9 cellular contexts compared by ENCODE assay signal in the genomic region with DNA sequence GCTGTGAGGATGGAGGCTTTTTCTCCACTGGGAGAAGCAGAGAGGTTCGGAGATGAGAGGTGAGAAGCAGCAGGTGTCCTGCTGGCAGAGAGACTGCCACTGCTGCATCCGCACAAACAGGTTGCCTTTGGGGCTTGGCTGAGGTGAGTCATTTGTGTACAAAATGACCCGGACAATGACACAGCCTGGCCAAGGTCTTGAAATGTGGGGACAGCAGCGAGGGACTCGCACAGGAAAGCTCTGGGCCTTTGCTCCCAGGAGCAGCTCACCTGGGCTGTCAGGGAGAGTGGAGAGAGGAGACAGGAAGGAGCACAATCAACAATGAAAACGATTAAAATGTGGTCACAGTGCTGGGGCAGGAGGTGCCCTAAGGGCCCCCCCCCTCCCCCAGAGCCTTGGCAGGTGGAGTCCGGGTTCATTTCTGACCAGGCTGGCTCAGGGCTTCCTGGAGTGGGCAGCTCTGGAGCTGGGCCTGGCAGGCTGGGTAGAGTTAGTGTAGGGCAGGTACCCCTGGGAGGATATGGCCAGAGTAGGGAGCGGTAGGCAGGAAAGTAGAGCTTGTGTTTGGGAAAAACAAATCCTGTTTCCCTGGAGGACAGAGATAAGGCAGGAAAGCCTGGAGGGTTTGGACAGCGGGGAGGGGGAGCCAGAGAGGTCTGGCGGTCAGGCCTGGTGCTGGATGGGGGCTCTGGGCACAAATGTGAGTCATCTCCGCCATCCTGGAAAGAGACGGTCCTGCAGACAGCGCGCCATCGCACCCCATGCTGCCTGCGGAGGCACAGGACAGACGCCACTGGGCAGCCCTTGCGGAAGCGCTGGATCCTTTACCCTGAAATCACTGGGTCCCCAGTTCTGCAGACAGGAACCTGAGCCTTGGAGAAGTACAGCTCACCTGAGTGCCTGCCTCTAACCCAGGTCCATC. TPM values are rescaled to one million over a fixed set of nuclear protein-coding genes. Genes with fewer than 3 reads are reported as not detected.
A peak's percentile ranks its signal among the peaks of the same experiment; 100 is the strongest.
DNase-seq lines count a peak whose midpoint lies in the region; ATAC-seq and TF ChIP-seq lines count a peak whose summit lies in the region.
"Had no signal": no experiment of that assay in that cellular context is flagged by ENCODE, and none has a peak within 500 bp of the region (broad histone marks: within the 10 kb centered on the region; RNA-seq: fewer than 3 reads in every experiment).

No MANE protein-coding gene starts in this region.

- 65% methylated on average over 19 of the region's 19 CpGs for WGBS in liver

- in situ Hi-C loops in HAP-1 (cut with MboI; ENCODE audit: low sequenced_read_pairs): no loop called here

- H3K27me3 ChIP-seq in HUES6 (ENCODE audit: control insufficient read depth, insufficient read depth, low read length): peaks cover 8% of the 10 kb centered on the region
- no peaks in the 10 kb centered on the region for H3K27me3 ChIP-seq in liver (ENCODE audit: control insufficient read depth in 4 of 4, insufficient read depth in 4 of 4, low read length in 3 of 4)
- no peaks in the 10 kb centered on the region for H3K27me3 ChIP-seq in HAP-1 (ENCODE audit: low read depth)

- no peak for TF ChIP-seq CTCF in 22Rv1 (IDR thresholded peaks at IDR 0.05)
- peak; percentile 5 for TF ChIP-seq CTCF in liver (IDR thresholded peaks at IDR 0.05; ENCODE audit: low read depth, low read length, missing input control)

- TF ChIP-seq RAD21 in liver (IDR thresholded peaks at IDR 0.05): peak in 1 of 2 donors; percentile 40

- peak overlapping the region; percentile 40 for H3K9ac ChIP-seq in HUES6 (ENCODE audit: low read length)
- H3K9ac ChIP-seq in liver (ENCODE audit: low read depth in 1 of 2, low read length in 2 of 2): peak overlapping the region; percentile 25 to 57

- DNase-seq in amniotic epithelial cell (ENCODE audit: low read depth) (peak; percentile 16), HAP-1 (ENCODE audit: low spot score in 2 of 2) (no peak), NCI-H2227 (lab: John Stamatoyannopoulos, UW; ENCODE audit: unreplicated experiment) (no peak)
- DNase-seq: DMS 273 treated with DMSO at 0.1 percent for 48 hours had no signal

- H3K4me1 ChIP-seq in HUES6 (ENCODE audit: control insufficient read depth, insufficient read depth, low read length) (peaks cover 43% of the 10 kb centered on the region), liver (ENCODE audit: control insufficient read depth in 4 of 4, insufficient read depth in 4 of 4, low read length in 3 of 4) (peaks cover 26 to 48% (median 38%) of the 10 kb centered on the region in 4 donors), HAP-1 (peaks cover 8% of the 10 kb centered on the region)

- H3K4me3 ChIP-seq in HUES6 (ENCODE audit: low read depth, low read length) (peak overlapping the region; percentile 59; the same call in 1 of the 2 replicates), liver (ENCODE audit: low read depth in 1 of 3, low read length in 3 of 3) (no peak overlapping the region), HAP-1 (no peak overlapping the region)

- H3K27ac ChIP-seq in 22Rv1 (peak overlapping the region; percentile 40; the same call in 1 of the 2 replicates), HUES6 (ENCODE audit: low read depth, low read length) (no peak overlapping the region; the same call in 1 of the 2 replicates), liver (ENCODE audit: low read depth in 1 of 2, low read length in 2 of 2) (peak overlapping the region; percentile 74 to 83)

- H3K9me3 ChIP-seq in HUES6 (ENCODE audit: control insufficient read depth, insufficient read depth, low read depth, low read length): peaks cover 10% of the 10 kb centered on the region
- peaks cover 0 to 6% (median 1%) of the 10 kb centered on the region in 4 donors for H3K9me3 ChIP-seq in liver (ENCODE audit: control insufficient read depth in 4 of 4, low read length in 3 of 4)
- H3K9me3 ChIP-seq in HAP-1: no peaks in the 10 kb centered on the region

- H3K36me3 ChIP-seq in HUES6 (ENCODE audit: control insufficient read depth, insufficient read depth, low read length) (no peaks in the 10 kb centered on the region), liver (ENCODE audit: control insufficient read depth in 4 of 4, insufficient read depth in 3 of 4, low read depth in 1 of 4, low read length in 3 of 4) (no peaks in the 10 kb centered on the region), HAP-1 (replicated peaks) (no peaks in the 10 kb centered on the region)

- ATAC-seq in GM18907 (IDR thresholded peaks at IDR 0.05; ENCODE audit: unreplicated experiment) (no peak), GM18498 (IDR thresholded peaks at IDR 0.05; ENCODE audit: unreplicated experiment) (no peak)

TF ChIP-seq in liver, 16 proteins besides CTCF, POLR2A, EP300 and RAD21:
- no peak for TF ChIP-seq GABPA (IDR thresholded peaks at IDR 0.05 in 1 of 2, conservative IDR thresholded peaks at IDR 0.05 in 1 of 2)
- TF ChIP-seq HNF4A (conservative IDR thresholded peaks at IDR 0.05): peak; percentile 69 to 85
- peak; percentile 51 to 75 for TF ChIP-seq RXRA (IDR thresholded peaks at IDR 0.05)
- no peak for TF ChIP-seq TAF1 (conservative IDR thresholded peaks at IDR 0.05)
- no peak for TF ChIP-seq MAX (IDR thresholded peaks at IDR 0.05)
- peak; percentile 89 to 98 for TF ChIP-seq JUND (IDR thresholded peaks at IDR 0.05)
- peak; percentile 50 for TF ChIP-seq SP1 (IDR thresholded peaks at IDR 0.05)
- peak; percentile 82 for TF ChIP-seq YY1 (IDR thresholded peaks at IDR 0.05)
- TF ChIP-seq ATF3 (IDR thresholded peaks at IDR 0.05): peak; percentile 71
- TF ChIP-seq HNF4G (IDR thresholded peaks at IDR 0.05): peak; percentile 22
- peak; percentile 53 for TF ChIP-seq FOXA2 (IDR thresholded peaks at IDR 0.05)
- no peak for TF ChIP-seq NR2F2 (IDR thresholded peaks at IDR 0.05)
- TF ChIP-seq, protein P1, sequence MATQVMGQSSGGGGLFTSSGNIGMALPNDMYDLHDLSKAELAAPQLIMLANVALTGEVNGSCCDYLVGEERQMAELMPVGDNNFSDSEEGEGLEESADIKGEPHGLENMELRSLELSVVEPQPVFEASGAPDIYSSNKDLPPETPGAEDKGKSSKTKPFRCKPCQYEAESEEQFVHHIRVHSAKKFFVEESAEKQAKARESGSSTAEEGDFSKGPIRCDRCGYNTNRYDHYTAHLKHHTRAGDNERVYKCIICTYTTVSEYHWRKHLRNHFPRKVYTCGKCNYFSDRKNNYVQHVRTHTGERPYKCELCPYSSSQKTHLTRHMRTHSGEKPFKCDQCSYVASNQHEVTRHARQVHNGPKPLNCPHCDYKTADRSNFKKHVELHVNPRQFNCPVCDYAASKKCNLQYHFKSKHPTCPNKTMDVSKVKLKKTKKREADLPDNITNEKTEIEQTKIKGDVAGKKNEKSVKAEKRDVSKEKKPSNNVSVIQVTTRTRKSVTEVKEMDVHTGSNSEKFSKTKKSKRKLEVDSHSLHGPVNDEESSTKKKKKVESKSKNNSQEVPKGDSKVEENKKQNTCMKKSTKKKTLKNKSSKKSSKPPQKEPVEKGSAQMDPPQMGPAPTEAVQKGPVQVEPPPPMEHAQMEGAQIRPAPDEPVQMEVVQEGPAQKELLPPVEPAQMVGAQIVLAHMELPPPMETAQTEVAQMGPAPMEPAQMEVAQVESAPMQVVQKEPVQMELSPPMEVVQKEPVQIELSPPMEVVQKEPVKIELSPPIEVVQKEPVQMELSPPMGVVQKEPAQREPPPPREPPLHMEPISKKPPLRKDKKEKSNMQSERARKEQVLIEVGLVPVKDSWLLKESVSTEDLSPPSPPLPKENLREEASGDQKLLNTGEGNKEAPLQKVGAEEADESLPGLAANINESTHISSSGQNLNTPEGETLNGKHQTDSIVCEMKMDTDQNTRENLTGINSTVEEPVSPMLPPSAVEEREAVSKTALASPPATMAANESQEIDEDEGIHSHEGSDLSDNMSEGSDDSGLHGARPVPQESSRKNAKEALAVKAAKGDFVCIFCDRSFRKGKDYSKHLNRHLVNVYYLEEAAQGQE (IDR thresholded peaks at IDR 0.05): peak; percentile 75
- TF ChIP-seq EGR1 (IDR thresholded peaks at IDR 0.05; ENCODE audit: low read depth in 2 of 2): no peak
- TF ChIP-seq, protein P2, sequence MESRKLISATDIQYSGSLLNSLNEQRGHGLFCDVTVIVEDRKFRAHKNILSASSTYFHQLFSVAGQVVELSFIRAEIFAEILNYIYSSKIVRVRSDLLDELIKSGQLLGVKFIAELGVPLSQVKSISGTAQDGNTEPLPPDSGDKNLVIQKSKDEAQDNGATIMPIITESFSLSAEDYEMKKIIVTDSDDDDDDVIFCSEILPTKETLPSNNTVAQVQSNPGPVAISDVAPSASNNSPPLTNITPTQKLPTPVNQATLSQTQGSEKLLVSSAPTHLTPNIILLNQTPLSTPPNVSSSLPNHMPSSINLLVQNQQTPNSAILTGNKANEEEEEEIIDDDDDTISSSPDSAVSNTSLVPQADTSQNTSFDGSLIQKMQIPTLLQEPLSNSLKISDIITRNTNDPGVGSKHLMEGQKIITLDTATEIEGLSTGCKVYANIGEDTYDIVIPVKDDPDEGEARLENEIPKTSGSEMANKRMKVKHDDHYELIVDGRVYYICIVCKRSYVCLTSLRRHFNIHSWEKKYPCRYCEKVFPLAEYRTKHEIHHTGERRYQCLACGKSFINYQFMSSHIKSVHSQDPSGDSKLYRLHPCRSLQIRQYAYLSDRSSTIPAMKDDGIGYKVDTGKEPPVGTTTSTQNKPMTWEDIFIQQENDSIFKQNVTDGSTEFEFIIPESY (IDR thresholded peaks at IDR 0.05): no peak
- peak; percentile 54 for TF ChIP-seq FOXA1 (IDR thresholded peaks at IDR 0.05)

RNA-seq across cellular contexts. Expression of gene CELSR1, which starts 37.8 kb away (rescaled TPM):
- total RNA-seq in liver: 1 to 10 TPM in 1 of 2 donors, under 1 TPM in 1; 0.37 to 1.6 TPM
- 1 to 10 TPM; 1.1 to 1.6 TPM for polyA plus RNA-seq in liver

RNA-seq across cellular contexts. Expression of gene GRAMD4, which starts 44.9 kb away (rescaled TPM):
- total RNA-seq in liver: 10 to 100 TPM; 15.9 to 27.3 TPM
- 10 to 100 TPM in 1 of 2 donors, 1 to 10 TPM in 1; 2.7 to 53.5 TPM for polyA plus RNA-seq in liver
